Comparison of ENCODE assay signal across 9 cellular contexts in the genomic region with DNA sequence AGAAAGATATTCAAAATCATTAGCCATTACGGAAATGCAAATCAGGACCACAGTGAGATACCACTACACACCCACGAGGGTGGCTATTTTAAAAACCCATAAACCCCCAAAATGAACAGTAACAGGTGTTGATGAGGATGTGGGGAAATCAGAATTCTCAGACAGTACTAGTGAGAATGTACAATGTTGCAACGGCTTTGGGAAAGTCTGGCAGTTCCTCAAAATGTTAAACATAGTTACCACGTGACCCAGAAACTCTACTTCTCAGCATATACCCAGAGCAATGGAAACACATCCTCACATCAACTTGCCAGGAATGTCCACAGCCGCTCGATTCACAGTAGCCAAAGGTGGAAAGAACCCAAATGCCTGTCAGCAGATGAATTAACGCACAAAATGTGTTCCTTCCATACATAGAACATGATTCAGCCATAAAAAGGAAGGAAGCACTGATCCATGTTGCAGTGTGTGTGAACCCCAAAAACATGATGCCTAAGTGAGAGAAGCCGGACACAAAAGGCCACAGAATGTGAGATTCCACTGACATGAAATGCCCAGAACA. TPM values are rescaled to one million over a fixed set of nuclear protein-coding genes. Genes with fewer than 3 reads are reported as not detected.
DNase-seq lines count a peak whose midpoint lies in the region; ATAC-seq and TF ChIP-seq lines count a peak whose summit lies in the region.
"Had no signal": no experiment of that assay in that cellular context is flagged by ENCODE, and none has a peak within 500 bp of the region (broad histone marks: within the 10 kb centered on the region; RNA-seq: fewer than 3 reads in every experiment).

No MANE protein-coding gene starts in this region.

- TF ChIP-seq CTCF in SU-DHL-6 (IDR thresholded peaks at IDR 0.05; ENCODE audit: insufficient read depth, low read length, poor library complexity, severe bottlenecking) (no peak), nephron (IDR thresholded peaks at IDR 0.05; ENCODE audit: unreplicated experiment in 3 of 3) (no peak), SK-N-SH (IDR thresholded peaks at IDR 0.05) (no peak)
- no peak for TF ChIP-seq CTCF in CD4-positive, alpha-beta T cell (IDR thresholded peaks at IDR 0.05)

- TF ChIP-seq EP300 in SK-N-SH (IDR thresholded peaks at IDR 0.05; ENCODE audit: borderline replicate concordance in 1 of 2, low read depth in 1 of 2, low read length in 1 of 2) = no peak

- POLR2A ChIA-PET in activated CD4-positive, alpha-beta T cell treated with anti-CD3 and anti-CD28 coated beads for 36 hours (lab: Charles Lee) = no interaction called here
- POLR2A ChIA-PET in SK-N-SH (lab: Yijun Ruan, JAX) = no interaction called here
- POLR2A ChIA-PET in CD4-positive, alpha-beta T cell (lab: Charles Lee) = no interaction called here

- H3K9me3 ChIP-seq in SU-DHL-6 (ENCODE audit: insufficient read depth, low read length) (no peaks in the 10 kb centered on the region), SK-N-SH (no peaks in the 10 kb centered on the region)
- no peaks in the 10 kb centered on the region for H3K9me3 ChIP-seq in CD4-positive, alpha-beta T cell (ENCODE audit: control insufficient read depth, low read length)

- WGBS in SK-N-SH (ENCODE audit: low lambda C conversion rate) = 70% methylated on average over 8 of the region's 8 CpGs

- no peaks in the 10 kb centered on the region for H3K79me2 ChIP-seq in SU-DHL-6 (ENCODE audit: insufficient read depth, low read length)
- H3K79me2 ChIP-seq in SK-N-SH (ENCODE audit: insufficient read depth) = no peaks in the 10 kb centered on the region

- peak overlapping the region in 2 of 3 experiments; percentile 43 to 63 for H3K27ac Mint-ChIP-seq in nephron
- no peak overlapping the region for H3K27ac Mint-ChIP-seq in activated CD4-positive, alpha-beta T cell treated with anti-CD3 and anti-CD28 coated beads for 36 hours
- H3K27ac Mint-ChIP-seq in CD4-positive, alpha-beta T cell = no peak overlapping the region
- H3K27ac Mint-ChIP-seq: activated naive CD8-positive, alpha-beta T cell had no signal

- H3K27ac ChIP-seq in SU-DHL-6 (ENCODE audit: low read depth, low read length) = peak overlapping the region; percentile 98
- H3K27ac ChIP-seq in SK-N-SH (ENCODE audit: low read depth in 2 of 2, low read length in 1 of 2) = no peak overlapping the region
- H3K27ac ChIP-seq in CD4-positive, alpha-beta T cell (ENCODE audit: low read depth, low read length) = no peak overlapping the region

- H4K20me1 ChIP-seq in SU-DHL-6 (ENCODE audit: low read depth, low read length) (no peaks in the 10 kb centered on the region), SK-N-SH (ENCODE audit: insufficient read depth) (no peaks in the 10 kb centered on the region)

- ATAC-seq in GM18517 (IDR thresholded peaks at IDR 0.05; ENCODE audit: unreplicated experiment) = peak; percentile 91
- ATAC-seq in HG02798 (IDR thresholded peaks at IDR 0.05; ENCODE audit: poor library complexity, unreplicated experiment) = peak; percentile 90
- ATAC-seq in activated CD4-positive, alpha-beta T cell treated with anti-CD3 and anti-CD28 coated beads for 36 hours = no peak
- ATAC-seq in CD4-positive, alpha-beta T cell (ENCODE audit: poor library complexity) = no peak

- H3K9ac ChIP-seq in SU-DHL-6 (ENCODE audit: low read length) = peak overlapping the region; percentile 48
- no peak overlapping the region for H3K9ac ChIP-seq in SK-N-SH

- H3K27me3 ChIP-seq in SU-DHL-6 (ENCODE audit: low read length) = no peaks in the 10 kb centered on the region
- H3K27me3 ChIP-seq in SK-N-SH (ENCODE audit: insufficient read depth) = no peaks in the 10 kb centered on the region
- no peaks in the 10 kb centered on the region for H3K27me3 ChIP-seq in CD4-positive, alpha-beta T cell (ENCODE audit: control insufficient read depth, insufficient read depth, low read length)

- H3K4me3 ChIP-seq in SU-DHL-6 (ENCODE audit: insufficient read depth, low read length, poor library complexity, severe bottlenecking) (peak overlapping the region; percentile 31), SK-N-SH (ENCODE audit: low read depth in 2 of 2, low read length in 1 of 2) (no peak overlapping the region)

- intact Hi-C loops in activated CD4-positive, alpha-beta T cell treated with anti-CD3 and anti-CD28 coated beads for 36 hours (cut with DNase I, micrococcal nuclease) = no loop called here
- intact Hi-C loops in CD4-positive, alpha-beta T cell (cut with DNase I, micrococcal nuclease) = no loop called here

- H3K36me3 Mint-ChIP-seq in nephron (ENCODE audit: low read depth) = peaks cover 8% of the 10 kb centered on the region
- no peaks in the 10 kb centered on the region for H3K36me3 Mint-ChIP-seq in activated CD4-positive, alpha-beta T cell treated with anti-CD3 and anti-CD28 coated beads for 36 hours (ENCODE audit: low read depth)
- H3K36me3 Mint-ChIP-seq in CD4-positive, alpha-beta T cell (ENCODE audit: low read depth) = no peaks in the 10 kb centered on the region
- H3K36me3 Mint-ChIP-seq: activated naive CD8-positive, alpha-beta T cell had no signal

- peaks cover 8% of the 10 kb centered on the region for H3K27me3 Mint-ChIP-seq in nephron (ENCODE audit: low read depth)
- peaks cover 4% of the 10 kb centered on the region for H3K27me3 Mint-ChIP-seq in activated CD4-positive, alpha-beta T cell treated with anti-CD3 and anti-CD28 coated beads for 36 hours
- peaks cover 5% of the 10 kb centered on the region for H3K27me3 Mint-ChIP-seq in CD4-positive, alpha-beta T cell

- no peak for TF ChIP-seq RAD21 in SK-N-SH (IDR thresholded peaks at IDR 0.05; ENCODE audit: low read length)

- DNase-seq in activated CD4-positive, alpha-beta T cell treated with anti-CD3 and anti-CD28 coated beads for 36 hours = no peak
- no peak for DNase-seq in NCI-H2227 treated with DMSO at 0.1 percent for 48 hours (lab: John Stamatoyannopoulos, UW)
- no peak for DNase-seq in SK-N-SH
- no peak for DNase-seq in CD4-positive, alpha-beta T cell

- H3K4me2 ChIP-seq in SU-DHL-6 (ENCODE audit: low read depth, low read length, poor library complexity, severe bottlenecking) (peak overlapping the region; percentile 68), SK-N-SH (no peak overlapping the region)

- H3K4me1 Mint-ChIP-seq in nephron = no peaks in the 10 kb centered on the region
- H3K4me1 Mint-ChIP-seq in activated CD4-positive, alpha-beta T cell treated with anti-CD3 and anti-CD28 coated beads for 36 hours = peaks cover 7% of the 10 kb centered on the region
- H3K4me1 Mint-ChIP-seq in CD4-positive, alpha-beta T cell (ENCODE audit: low read depth) = no peaks in the 10 kb centered on the region

- H3K9me3 Mint-ChIP-seq in nephron = no peaks in the 10 kb centered on the region
- H3K9me3 Mint-ChIP-seq in activated CD4-positive, alpha-beta T cell treated with anti-CD3 and anti-CD28 coated beads for 36 hours (ENCODE audit: low read depth) = no peaks in the 10 kb centered on the region
- no peaks in the 10 kb centered on the region for H3K9me3 Mint-ChIP-seq in CD4-positive, alpha-beta T cell

- no peak overlapping the region for H3K4me3 Mint-ChIP-seq in nephron
- H3K4me3 Mint-ChIP-seq in activated CD4-positive, alpha-beta T cell treated with anti-CD3 and anti-CD28 coated beads for 36 hours = no peak overlapping the region
- no peak overlapping the region for H3K4me3 Mint-ChIP-seq in CD4-positive, alpha-beta T cell
- H3K4me3 Mint-ChIP-seq: activated naive CD8-positive, alpha-beta T cell had no signal

- no peaks in the 10 kb centered on the region for H3K4me1 ChIP-seq in SK-N-SH (ENCODE audit: control insufficient read depth in 1 of 2, insufficient read depth in 2 of 2, low read depth in 1 of 2, low read length in 1 of 2)

- H2AFZ ChIP-seq in SU-DHL-6 (ENCODE audit: low read depth, low read length, severe bottlenecking) (no peak overlapping the region), SK-N-SH (ENCODE audit: low read depth) (no peak overlapping the region)

- H3K36me3 ChIP-seq in SU-DHL-6 (ENCODE audit: low read length) (no peaks in the 10 kb centered on the region), SK-N-SH (replicated peaks in 1 of 2; ENCODE audit: control insufficient read depth in 1 of 2, insufficient read depth in 2 of 2, low read length in 1 of 2) (no peaks in the 10 kb centered on the region)

- CTCF ChIA-PET in activated CD4-positive, alpha-beta T cell treated with anti-CD3 and anti-CD28 coated beads for 36 hours (lab: Charles Lee) = no interaction called here
- CTCF ChIA-PET in SK-N-SH (lab: Yijun Ruan, JAX) = interaction anchor here (1.6 kb wide), 1 partner anchor 16 kb away, joined by 6 read pairs; no protein-coding TSS in a partner anchor
- CTCF ChIA-PET in CD4-positive, alpha-beta T cell (lab: Charles Lee) = no interaction called here

- peaks cover 18% of the 10 kb centered on the region for H3F3A ChIP-seq in SU-DHL-6 (ENCODE audit: insufficient read depth)
- H3F3A ChIP-seq in SK-N-SH (replicated peaks; ENCODE audit: insufficient read depth) = no peaks in the 10 kb centered on the region

- H3K9me2 ChIP-seq in SU-DHL-6 (replicated peaks; ENCODE audit: insufficient read depth, low read length) = no peaks in the 10 kb centered on the region
- no peaks in the 10 kb centered on the region for H3K9me2 ChIP-seq in SK-N-SH

RNA-seq across cellular contexts. Expression of a gene that starts 7.0 kb away (rescaled TPM):
- not detected for total RNA-seq in activated CD4-positive, alpha-beta T cell treated with anti-CD3 and anti-CD28 coated beads for 36 hours
- not detected in 2 replicates for polyA plus RNA-seq in SK-N-SH (2012; rRNA removed)
- not detected in 2 replicates for polyA plus RNA-seq in SK-N-SH (2012; cell fraction: cytosol; rRNA removed)
- polyA plus RNA-seq in SK-N-SH (2012; cell fraction: nucleus; rRNA removed) = not detected in 2 replicates
- total RNA-seq in CD4-positive, alpha-beta T cell = not detected

RNA-seq across cellular contexts. Expression of a gene that starts 23.9 kb away (rescaled TPM):
- 1 to 10 TPM in 1 of 2 experiments, under 1 TPM in 1; 0.97 to 1.6 TPM for total RNA-seq in activated CD4-positive, alpha-beta T cell treated with anti-CD3 and anti-CD28 coated beads for 36 hours
- polyA plus RNA-seq in SK-N-SH (2012; rRNA removed) = not detected in 2 replicates
- not detected in 2 replicates for polyA plus RNA-seq in SK-N-SH (2012; cell fraction: cytosol; rRNA removed)
- 0.08 TPM in 1 of 2 replicates, not detected in the other for polyA plus RNA-seq in SK-N-SH (2012; cell fraction: nucleus; rRNA removed)
- not detected for total RNA-seq in CD4-positive, alpha-beta T cell

RNA-seq across cellular contexts. Expression of a gene that starts 32.8 kb away (rescaled TPM):
- 10 to 100 TPM; 37.3 to 39.8 TPM for total RNA-seq in activated CD4-positive, alpha-beta T cell treated with anti-CD3 and anti-CD28 coated beads for 36 hours
- 21.6 and 22.4 TPM in 2 replicates for polyA plus RNA-seq in SK-N-SH (2012; rRNA removed)
- polyA plus RNA-seq in SK-N-SH (2012; cell fraction: cytosol; rRNA removed) = 9.1 and 12.1 TPM in 2 replicates
- 72.5 and 94.4 TPM in 2 replicates for polyA plus RNA-seq in SK-N-SH (2012; cell fraction: nucleus; rRNA removed)
- 10 to 100 TPM; 21.2 to 24.0 TPM for total RNA-seq in CD4-positive, alpha-beta T cell

RNA-seq across cellular contexts. Expression of a gene that starts 35.3 kb away (rescaled TPM):
- 10 to 100 TPM; 62.0 to 70.7 TPM for total RNA-seq in activated CD4-positive, alpha-beta T cell treated with anti-CD3 and anti-CD28 coated beads for 36 hours
- polyA plus RNA-seq in SK-N-SH (2012; rRNA removed) = 5.7 and 5.9 TPM in 2 replicates
- polyA plus RNA-seq in SK-N-SH (2012; cell fraction: cytosol; rRNA removed) = 4.8 and 6.0 TPM in 2 replicates
- polyA plus RNA-seq in SK-N-SH (2012; cell fraction: nucleus; rRNA removed) = 1.4 and 2.9 TPM in 2 replicates
- 10 to 100 TPM; 16.1 to 16.8 TPM for total RNA-seq in CD4-positive, alpha-beta T cell

RNA-seq across cellular contexts. Expression of a gene that starts 35.5 kb away (rescaled TPM):
- 1 to 10 TPM; 4.2 to 4.8 TPM for total RNA-seq in activated CD4-positive, alpha-beta T cell treated with anti-CD3 and anti-CD28 coated beads for 36 hours
- polyA plus RNA-seq in SK-N-SH (2012; rRNA removed) = 5.0 and 7.8 TPM in 2 replicates
- 2.6 and 4.2 TPM in 2 replicates for polyA plus RNA-seq in SK-N-SH (2012; cell fraction: cytosol; rRNA removed)
- 21.4 and 31.6 TPM in 2 replicates for polyA plus RNA-seq in SK-N-SH (2012; cell fraction: nucleus; rRNA removed)
- 10 to 100 TPM; 15.3 TPM for total RNA-seq in CD4-positive, alpha-beta T cell

Comparison
In these comparisons a context has a peak if more than half of its experiments do, and no peak if none do; other contexts are left out.
1. ATAC-seq: peak in GM18517 (single experiment) and HG02798 (single experiment); none in activated CD4-positive, alpha-beta T cell treated with anti-CD3 and anti-CD28 coated beads for 36 hours (single experiment) and CD4-positive, alpha-beta T cell (single experiment).
2. H3K27ac Mint-ChIP-seq: peak in nephron (2 of 3); none in activated CD4-positive, alpha-beta T cell treated with anti-CD3 and anti-CD28 coated beads for 36 hours (single experiment) and CD4-positive, alpha-beta T cell (single experiment).